ENCODE assay signal across 25 cellular contexts in the genomic region with DNA sequence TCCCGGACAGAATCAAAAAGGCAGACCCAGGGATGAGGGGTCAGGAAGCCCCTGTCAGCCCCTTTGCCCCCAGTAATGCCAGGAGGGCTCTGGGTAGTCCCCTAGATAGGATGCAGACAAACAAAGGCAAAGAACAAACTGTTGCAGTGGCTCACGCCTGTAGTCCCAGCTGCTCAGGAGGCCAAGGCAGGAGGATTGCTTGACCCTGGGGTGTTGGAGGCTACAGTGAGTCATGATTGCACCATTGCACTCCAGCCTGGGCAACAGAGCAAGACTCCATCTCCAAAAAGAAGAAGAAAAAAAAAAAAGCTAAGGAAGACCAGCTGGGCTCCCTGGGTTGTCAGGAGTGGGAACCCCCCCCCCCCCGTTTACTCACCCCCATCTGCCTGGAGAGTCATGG. TPM values are rescaled to one million over a fixed set of nuclear protein-coding genes. Genes with fewer than 3 reads are reported as not detected.
DNase-seq lines count a peak whose midpoint lies in the region; ATAC-seq and TF ChIP-seq lines count a peak whose summit lies in the region.
"Had no signal": no experiment of that assay in that cellular context is flagged by ENCODE, and none has a peak within 500 bp of the region (broad histone marks: within the 10 kb centered on the region; RNA-seq: fewer than 3 reads in every experiment).

No MANE protein-coding gene starts in this region.

- intact Hi-C loops in left cardiac atrium (cut with DNase I), result no loop called here

- TF ChIP-seq CTCF in right atrium auricular region (IDR thresholded peaks at IDR 0.05) (no peak), RWPE1 (conservative IDR thresholded peaks at IDR 0.05; ENCODE audit: low read depth) (no peak)

- H3K9me3 ChIP-seq in right atrium auricular region, result no peaks in the 10 kb centered on the region
- H3K9me3 ChIP-seq: lower lobe of right lung, sigmoid colon, SJSA1, tibial artery had no signal

- CTCF ChIA-PET in RWPE1 (lab: Yijun Ruan, JAX), result interaction anchor here (0.7 to 2.1 kb wide), 3 partner anchors 9 to 31 kb away, joined by 3 to 8 read pairs (median 7); no protein-coding TSS in a partner anchor

- POLR2A ChIA-PET in RWPE1 (lab: Yijun Ruan, JAX; ENCODE audit: low non-redundant PET), result interaction anchor here (0.6 kb wide), 1 partner anchor 197 kb away, joined by 3 read pairs; no protein-coding TSS in a partner anchor

- H3K27ac ChIP-seq in right atrium auricular region (peak overlapping the region; percentile 91 to 95), RWPE1 (peak overlapping the region; percentile 97), layer of hippocampus (ENCODE audit: low read depth, low read length) (peak overlapping the region; percentile 99), temporal lobe (ENCODE audit: low read depth, low read length) (peak overlapping the region; percentile 100)
- H3K27ac ChIP-seq: coronary artery, lower lobe of right lung, sigmoid colon, SJSA1, tibial artery had no signal

- H3K36me3 ChIP-seq in right atrium auricular region, result no peaks in the 10 kb centered on the region
- H3K36me3 ChIP-seq: lower lobe of right lung, sigmoid colon, SJSA1, tibial artery had no signal

- H3K27me3 ChIP-seq in right atrium auricular region, result no peaks in the 10 kb centered on the region
- no peaks in the 10 kb centered on the region for H3K27me3 ChIP-seq in layer of hippocampus (ENCODE audit: control insufficient read depth, insufficient read depth, low read length)
- H3K27me3 ChIP-seq: sigmoid colon, SJSA1, tibial artery had no signal

- peaks cover 0 to 44% of the 10 kb centered on the region in 2 donors for H3K4me1 ChIP-seq in right atrium auricular region

- no peak for ATAC-seq in left cardiac atrium
- no peak for ATAC-seq in HG03135 (IDR thresholded peaks at IDR 0.05; ENCODE audit: unreplicated experiment)
- ATAC-seq in GM21390 (IDR thresholded peaks at IDR 0.05; ENCODE audit: unreplicated experiment), result no peak
- ATAC-seq: activated CD4-positive, CD25-positive, alpha-beta regulatory T cell treated with anti-CD3 and anti-CD28 coated beads, Interleukin-2, amount 50 U/mL, for 24 hours; effector memory CD8-positive, alpha-beta T cell; lower lobe of right lung; Panc1; stimulated activated naive CD8-positive, alpha-beta T cell treated with anti-CD3 and anti-CD28 coated beads, Interleukin-15, Interleukin-2, amounts not matched to agents 100 U/mL and 50 U/mL, for 24 hours had no signal

- H3K4me3 ChIP-seq in right atrium auricular region, result no peak overlapping the region
- H3K4me3 ChIP-seq: coronary artery, lower lobe of right lung, sigmoid colon, SJSA1, tibial artery had no signal

- DNase-seq in right atrium auricular region (ENCODE audit: low spot score), result no peak
- no peak for DNase-seq in left cardiac atrium
- DNase-seq in RWPE1 (ENCODE audit: low spot score), result no peak
- no peak for DNase-seq in GF-D8 (lab: John Stamatoyannopoulos, UW)
- DNase-seq: activated CD4-positive, alpha-beta memory T cell treated with anti-CD3 and anti-CD28 coated beads, Interleukin-2, amount 10 ng/mL, durations not matched to agents 7 days and 5 days; activated CD8-positive, alpha-beta memory T cell treated with anti-CD3 and anti-CD28 coated beads, Interleukin-2, amount 50 U/mL, for 48 hours; activated naive CD4-positive, alpha-beta T cell treated with anti-CD3 and anti-CD28 coated beads, Interleukin-2, amount 10 ng/mL, durations not matched to agents 7 days and 5 days; CD8-positive, alpha-beta memory T cell; effector memory CD8-positive, alpha-beta T cell; erythroblast; KG1; kidney; lower lobe of right lung; stimulated activated naive CD8-positive, alpha-beta T cell treated with anti-CD3 and anti-CD28 coated beads, Interleukin-15, Interleukin-2, amounts not matched to agents 100 U/mL and 50 U/mL, for 24 hours; T-helper 1 cell; tibial artery had no signal

RNA-seq across cellular contexts. Expression of gene PTMA, which starts 24.4 kb away (rescaled TPM):
- total RNA-seq in right atrium auricular region (100 to 1,000 TPM; 234 to 430 TPM), left cardiac atrium (100 to 1,000 TPM; 343 to 402 TPM), temporal lobe (458 TPM)
